17 cellular contexts compared by ENCODE assay signal in genomic region chr4:48968814-48969213, GRCh38. TPM values are rescaled to one million over a fixed set of nuclear protein-coding genes. Genes with fewer than 3 reads are reported as not detected.
A peak's percentile ranks its signal among the peaks of the same experiment; 100 is the strongest.
DNase-seq lines count a peak whose midpoint lies in the region; ATAC-seq and TF ChIP-seq lines count a peak whose summit lies in the region.
"Had no signal": no experiment of that assay in that cellular context is flagged by ENCODE, and none has a peak within 500 bp of the region (broad histone marks: within the 10 kb centered on the region; RNA-seq: fewer than 3 reads in every experiment).

No MANE protein-coding gene starts in this region.

- peak; percentile 75 for DNase-seq in AG04450 (ENCODE audit: low read depth, low spot score)
- DNase-seq in HT1080 (ENCODE audit: low read depth): peak; percentile 73
- DNase-seq in amniotic epithelial cell (ENCODE audit: low read depth): peak; percentile 86
- DNase-seq in fibroblast of pulmonary artery (ENCODE audit: low read depth): peak; percentile 24
- no peak for DNase-seq in cardiac septum (ENCODE audit: low spot score)
- DNase-seq in DMS 273 (lab: John Stamatoyannopoulos, UW; ENCODE audit: unreplicated experiment): no peak
- DNase-seq: activated CD4-positive, alpha-beta T cell treated with anti-CD3 and anti-CD28 coated beads for 48 hours; AML-193; body of pancreas; NCI-H1048; nucleus accumbens; Peyer's patch; stimulated activated CD4-positive, alpha-beta T cell treated with anti-CD3 and anti-CD28 coated beads, Interleukin-12 subunit alpha, Interleukin-12 subunit beta, amount 100 ng/mL, for 4 hours; T-helper 2 cell; upper lobe of right lung had no signal

- intact Hi-C loops in cardiac septum (cut with DNase I): loop anchor here (10.0 kb wide), 2 partner anchors 284 to 524 kb away; no protein-coding TSS in a partner anchor

- CTCF ChIA-PET in AG04450 (lab: Charles Lee): interaction anchor here (0.7 to 1.7 kb wide), 2 partner anchors 161 to 390 kb away, joined by 3 to 9 read pairs; no protein-coding TSS in a partner anchor

- no peaks in the 10 kb centered on the region for H3K9me3 ChIP-seq in AG04450 (ENCODE audit: control insufficient read depth, insufficient read depth, low read length)
- H3K9me3 ChIP-seq: body of pancreas, Peyer's patch, upper lobe of right lung had no signal

- no peak overlapping the region for H3K4me3 ChIP-seq in AG04450 (ENCODE audit: low read depth, low read length)
- H3K4me3 ChIP-seq in fibroblast of pulmonary artery (replicated peaks; ENCODE audit: low read depth, low read length): no peak overlapping the region
- H3K4me3 ChIP-seq: body of pancreas, Peyer's patch, upper lobe of right lung had no signal

- POLR2A ChIA-PET in AG04450 (lab: Yijun Ruan, JAX): interaction anchor here (0.5 kb wide), 1 partner anchor 42 kb away, joined by 3 read pairs; no protein-coding TSS in a partner anchor

- no peaks in the 10 kb centered on the region for H3K27me3 ChIP-seq in AG04450 (ENCODE audit: control insufficient read depth, insufficient read depth, low read length)
- H3K27me3 ChIP-seq: body of pancreas, Peyer's patch, upper lobe of right lung had no signal

- H3K27ac ChIP-seq in AG04450 (ENCODE audit: low read depth, low read length): peak overlapping the region; percentile 79
- H3K27ac ChIP-seq: body of pancreas, Peyer's patch, upper lobe of right lung had no signal

- TF ChIP-seq CTCF in AG04450 (IDR thresholded peaks at IDR 0.05; ENCODE audit: low read depth, low read length) (no peak), fibroblast of pulmonary artery (IDR thresholded peaks at IDR 0.05; ENCODE audit: low read length, missing control alignments) (no peak)

- ATAC-seq in HG02610 (IDR thresholded peaks at IDR 0.05; ENCODE audit: unreplicated experiment) (no peak), HG03354 (IDR thresholded peaks at IDR 0.05; ENCODE audit: poor library complexity, severe bottlenecking, unreplicated experiment) (no peak)
- ATAC-seq: body of pancreas, upper lobe of right lung had no signal

RNA-seq across cellular contexts. Expression of gene CWH43, which starts 17.3 kb away (rescaled TPM):
- polyA plus RNA-seq in AG04450 (2011; rRNA removed): not detected in 2 replicates
- polyA minus RNA-seq in AG04450 (2011; rRNA and poly(A)+ RNA removed): not detected in 2 replicates
- not detected in 2 replicates for total RNA-seq in HT1080 (2014; rRNA removed; shearing (Covaris generic))
- polyA plus RNA-seq in HT1080 (2015; cell fraction: cytosol; rRNA removed): not detected in 2 replicates
- not detected in 2 replicates for polyA plus RNA-seq in HT1080 (2015; cell fraction: nucleus; rRNA removed)
- total RNA-seq in cardiac septum: not detected
- total RNA-seq: body of pancreas, upper lobe of right lung had no signal

Comparison
In these comparisons a context has a peak if more than half of its experiments do, and no peak if none do; other contexts are left out.
1. DNase-seq: peak in AG04450 (single experiment), HT1080 (single experiment), amniotic epithelial cell (single experiment) and fibroblast of pulmonary artery (single experiment); none in cardiac septum (single experiment) and DMS 273 (single experiment).